Comparison of ENCODE assay signal across 29 cellular contexts in the genomic region with DNA sequence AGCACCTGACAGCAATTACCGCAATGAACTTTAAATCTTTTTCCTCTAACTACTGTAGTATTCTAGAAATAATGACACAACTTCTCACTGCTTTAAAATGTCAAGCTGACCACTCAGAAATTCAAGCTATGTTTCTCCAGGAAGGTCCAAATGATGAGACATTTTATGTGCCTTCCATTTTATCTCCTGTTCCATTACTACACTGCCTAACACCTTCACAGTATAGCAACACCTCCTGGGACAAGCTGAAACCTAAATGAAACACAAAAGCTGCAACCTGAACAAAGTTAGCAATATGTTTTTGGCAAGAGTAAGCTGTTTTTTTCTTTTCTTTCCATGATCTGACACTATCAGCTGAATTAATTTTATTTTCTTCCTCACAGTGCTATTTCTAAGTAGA.
DNase-seq lines count a peak whose midpoint lies in the region; ATAC-seq and TF ChIP-seq lines count a peak whose summit lies in the region.
"Had no signal": no experiment of that assay in that cellular context is flagged by ENCODE, and none has a peak within 500 bp of the region (broad histone marks: within the 10 kb centered on the region; RNA-seq: fewer than 3 reads in every experiment).

No MANE protein-coding gene starts in this region.

- no peaks in the 10 kb centered on the region for H3K27me3 ChIP-seq in A673 (replicated peaks; ENCODE audit: insufficient read depth, low read depth, low read length, poor library complexity)
- no peaks in the 10 kb centered on the region for H3K27me3 ChIP-seq in CD8-positive, alpha-beta memory T cell (ENCODE audit: insufficient read depth, low read length, poor library complexity, severe bottlenecking)
- no peaks in the 10 kb centered on the region for H3K27me3 ChIP-seq in OCI-LY1 (ENCODE audit: insufficient read depth, low read length)
- no peaks in the 10 kb centered on the region for H3K27me3 ChIP-seq in right atrium auricular region
- H3K27me3 ChIP-seq: heart left ventricle, Peyer's patch had no signal

- peaks cover 100% of the 10 kb centered on the region for H3K79me2 ChIP-seq in OCI-LY1 (ENCODE audit: insufficient read depth, low read length)

- H3F3A ChIP-seq in OCI-LY1 (ENCODE audit: insufficient read depth, low read length): no peaks in the 10 kb centered on the region

- peaks cover 22 to 67% (median 59%) of the 10 kb centered on the region in 3 donors for H3K4me1 Mint-ChIP-seq in CD8-positive, alpha-beta memory T cell

- no peak overlapping the region for H3K9ac ChIP-seq in OCI-LY1 (ENCODE audit: low read length)

- H3K36me3 ChIP-seq in A673 (ENCODE audit: insufficient read depth, low read length, poor library complexity, severe bottlenecking) (no peaks in the 10 kb centered on the region), OCI-LY1 (ENCODE audit: insufficient read depth, low read length) (peaks cover 52% of the 10 kb centered on the region; the same call in 1 of the 2 replicates), right atrium auricular region (no peaks in the 10 kb centered on the region)
- no peaks in the 10 kb centered on the region for H3K36me3 ChIP-seq in CD8-positive, alpha-beta memory T cell (ENCODE audit: insufficient read depth, low read length)
- H3K36me3 ChIP-seq: heart left ventricle, Peyer's patch had no signal

- H3K4me3 Mint-ChIP-seq in CD8-positive, alpha-beta memory T cell: peak overlapping the region in 5 of 7 donors; percentile 13 to 54 (median 26)
- H3K4me3 Mint-ChIP-seq: activated CD4-positive, alpha-beta T cell treated with anti-CD3 and anti-CD28 coated beads for 36 hours; activated naive CD4-positive, alpha-beta T cell treated with anti-CD3 and anti-CD28 coated beads for 36 hours; H9 had no signal

- DNase-seq in A673 (ENCODE audit: low spot score) (no peak), anterior cingulate cortex (lab: John Stamatoyannopoulos, UW) (no peak), COR-L47 (lab: John Stamatoyannopoulos, UW) (no peak), right atrium auricular region (ENCODE audit: low spot score) (no peak)
- no peak for DNase-seq in CD8-positive, alpha-beta memory T cell
- DNase-seq: activated CD4-positive, alpha-beta T cell treated with anti-CD3 and anti-CD28 coated beads for 36 hours; activated naive CD4-positive, alpha-beta T cell treated with anti-CD3 and anti-CD28 coated beads for 36 hours; activated T-cell treated with anti-CD3 and anti-CD28 coated beads, Interleukin-2, amount 50 U/mL, for 72 hours; aorta; central memory CD4-positive, alpha-beta T cell; GF-D8; H9; heart left ventricle; left colon; mesendoderm; NCI-H1105; NCI-H2029; NCI-H526 treated with DMSO at 0.1 percent for 48 hours; occipital lobe; Peyer's patch; SIG-M5; stimulated activated CD4-positive, alpha-beta T cell treated with anti-CD3 and anti-CD28 coated beads, Interleukin-2, amount 100 ng/mL, for 48 hours; stimulated activated naive CD4-positive, alpha-beta T cell treated with Interleukin-2 at 50 U/mL for 16 hours; T-cell had no signal

- H3K9me3 ChIP-seq in A673 (ENCODE audit: low read depth, low read length, poor library complexity, severe bottlenecking) (no peaks in the 10 kb centered on the region), OCI-LY1 (ENCODE audit: low read length) (no peaks in the 10 kb centered on the region), right atrium auricular region (no peaks in the 10 kb centered on the region)
- H3K9me3 ChIP-seq in CD8-positive, alpha-beta memory T cell (ENCODE audit: low read length): no peaks in the 10 kb centered on the region
- H3K9me3 ChIP-seq: heart left ventricle, Peyer's patch had no signal

- H2AFZ ChIP-seq in OCI-LY1 (ENCODE audit: low read length): no peak overlapping the region

- no peaks in the 10 kb centered on the region for H3K27me3 Mint-ChIP-seq in CD8-positive, alpha-beta memory T cell
- H3K27me3 Mint-ChIP-seq: T-cell had no signal

- peak overlapping the region; percentile 39 for H3K27ac ChIP-seq in A673 (ENCODE audit: low read depth, low read length, poor library complexity, severe bottlenecking)
- H3K27ac ChIP-seq in CD8-positive, alpha-beta memory T cell (ENCODE audit: low read depth, low read length): no peak overlapping the region
- peak overlapping the region; percentile 5 for H3K27ac ChIP-seq in OCI-LY1 (ENCODE audit: low read depth, low read length, poor library complexity, severe bottlenecking)
- no peak overlapping the region for H3K27ac ChIP-seq in right atrium auricular region
- H3K27ac ChIP-seq: C4-2B, heart left ventricle, HL-60, Peyer's patch had no signal

- peak; percentile 24 for ATAC-seq in esophagus mucosa
- ATAC-seq in GM19452 (IDR thresholded peaks at IDR 0.05; ENCODE audit: unreplicated experiment): no peak
- ATAC-seq: activated CD4-positive, alpha-beta T cell treated with anti-CD3 and anti-CD28 coated beads for 36 hours; activated T-cell treated with anti-CD3 and anti-CD28 coated beads, Interleukin-2, amount 50 U/mL, for 72 hours; heart left ventricle; left colon; T-cell had no signal

- TF ChIP-seq CTCF in A673 (conservative IDR thresholded peaks at IDR 0.05; ENCODE audit: low read depth, low read length) (no peak), OCI-LY1 (IDR thresholded peaks at IDR 0.05; ENCODE audit: low read length) (no peak), right atrium auricular region (IDR thresholded peaks at IDR 0.05) (no peak)

- no peak overlapping the region for H3K4me2 ChIP-seq in OCI-LY1 (ENCODE audit: low read length)

- H3K9me3 Mint-ChIP-seq in CD8-positive, alpha-beta memory T cell: no peaks in the 10 kb centered on the region
- H3K9me3 Mint-ChIP-seq: activated naive CD4-positive, alpha-beta T cell treated with anti-CD3 and anti-CD28 coated beads for 36 hours; H9; T-cell had no signal

- H3K27ac Mint-ChIP-seq in CD8-positive, alpha-beta memory T cell: peak overlapping the region in 6 of 8 donors; percentile 57 to 80 (median 76)
- H3K27ac Mint-ChIP-seq: activated CD4-positive, alpha-beta T cell treated with anti-CD3 and anti-CD28 coated beads for 36 hours; activated naive CD4-positive, alpha-beta T cell treated with anti-CD3 and anti-CD28 coated beads for 36 hours; activated T-cell treated with anti-CD3 and anti-CD28 coated beads, Interleukin-2, amount 50 U/mL, for 72 hours; T-cell had no signal

- H3K9me2 ChIP-seq in OCI-LY1 (ENCODE audit: low read depth, low read length): no peaks in the 10 kb centered on the region

- H4K20me1 ChIP-seq in OCI-LY1 (ENCODE audit: insufficient read depth, low read length): peaks cover 5% of the 10 kb centered on the region; the same call in 1 of the 2 replicates

- no peak overlapping the region for H3K4me3 ChIP-seq in A673 (ENCODE audit: low read depth, low read length, poor library complexity, severe bottlenecking)
- no peak overlapping the region for H3K4me3 ChIP-seq in CD8-positive, alpha-beta memory T cell (ENCODE audit: low read length)
- H3K4me3 ChIP-seq in OCI-LY1 (ENCODE audit: low read depth, low read length, poor library complexity, severe bottlenecking): no peak overlapping the region
- H3K4me3 ChIP-seq in right atrium auricular region: no peak overlapping the region
- H3K4me3 ChIP-seq: heart left ventricle, Peyer's patch had no signal

- POLR2A ChIA-PET in A673 (lab: Charles Lee; ENCODE audit: low non-redundant PET): no interaction called here
- POLR2A ChIA-PET in CD8-positive, alpha-beta memory T cell (lab: Charles Lee): no interaction called here

- peaks cover 0 to 1% (median 0%) of the 10 kb centered on the region in 3 donors for H3K36me3 Mint-ChIP-seq in CD8-positive, alpha-beta memory T cell
- H3K36me3 Mint-ChIP-seq: T-cell had no signal

- CTCF ChIA-PET in A673 (lab: Charles Lee): no interaction called here
- CTCF ChIA-PET in CD8-positive, alpha-beta memory T cell (lab: Charles Lee): no interaction called here

- peaks cover 63% of the 10 kb centered on the region for H3K4me1 ChIP-seq in A673 (ENCODE audit: insufficient read depth, low read length, poor library complexity, severe bottlenecking)
- H3K4me1 ChIP-seq in CD8-positive, alpha-beta memory T cell (ENCODE audit: insufficient read depth, low read length): no peaks in the 10 kb centered on the region
- peaks cover 99% of the 10 kb centered on the region for H3K4me1 ChIP-seq in OCI-LY1 (ENCODE audit: insufficient read depth, low read length, severe bottlenecking)
- peaks cover 0 to 22% of the 10 kb centered on the region in 2 donors for H3K4me1 ChIP-seq in right atrium auricular region

- no TSS peak for BruUV-seq in A673 (replicated peaks; lab: Mats Ljungman, UMichigan)

- intact Hi-C loops in A673 (cut with micrococcal nuclease; ENCODE audit: unreplicated experiment): no loop called here

Comparison
In these comparisons a context has a peak if more than half of its experiments do, and no peak if none do; other contexts are left out.
1. H3K27ac ChIP-seq: peak in A673 (single experiment) and OCI-LY1 (single experiment); none in CD8-positive, alpha-beta memory T cell (single experiment) and right atrium auricular region (0 of 2).